In the genomic region with DNA sequence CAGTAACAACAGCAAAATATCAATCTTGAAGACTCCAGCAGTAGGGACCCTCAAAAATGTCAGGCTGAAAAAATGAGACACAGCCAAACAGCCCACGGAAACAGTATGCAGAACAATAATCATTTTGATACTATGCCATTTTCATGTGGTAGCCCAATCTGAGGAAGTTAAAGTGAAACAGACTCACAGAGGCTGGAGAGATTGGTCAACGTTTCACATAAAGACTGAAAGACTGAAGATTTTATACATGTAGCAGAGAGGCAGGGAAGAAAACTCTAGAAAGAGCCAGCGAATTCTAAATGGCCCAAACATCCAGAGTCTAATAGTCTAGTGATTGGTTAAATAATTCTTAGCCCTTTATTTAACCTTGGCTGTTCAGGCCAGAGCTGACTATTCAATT, we compare ENCODE assay signal across 7 cellular contexts. TPM values are rescaled to one million over a fixed set of nuclear protein-coding genes. Genes with fewer than 3 reads are reported as not detected.
DNase-seq lines count a peak whose midpoint lies in the region; ATAC-seq and TF ChIP-seq lines count a peak whose summit lies in the region.

No MANE protein-coding gene starts in this region.

- no peaks in the 10 kb centered on the region for H3K36me3 ChIP-seq in prostate gland

- H3K4me1 Mint-ChIP-seq in activated CD8-positive, alpha-beta T cell treated with anti-CD3 and anti-CD28 coated beads, Interleukin-2, amount 10 ng/mL, durations not matched to agents 7 days and 5 days (ENCODE audit: low read depth): peaks cover 59% of the 10 kb centered on the region
- peaks cover 29 to 93% (median 84%) of the 10 kb centered on the region in 4 donors for H3K4me1 Mint-ChIP-seq in naive thymus-derived CD8-positive, alpha-beta T cell

- peak; percentile 38 for DNase-seq in activated CD8-positive, alpha-beta T cell treated with anti-CD3 and anti-CD28 coated beads, Interleukin-2, amount 10 ng/mL, durations not matched to agents 7 days and 5 days
- peak in 2 of 10 donors; percentile 15 to 29 for DNase-seq in naive thymus-derived CD8-positive, alpha-beta T cell
- no peak for DNase-seq in stimulated activated CD4-positive, alpha-beta T cell treated with anti-CD3 and anti-CD28 coated beads, Interleukin-4, amount 100 ng/mL, for 24 hours
- DNase-seq in iPS-NIHi11 (ENCODE audit: low spot score) (no peak), prostate gland (ENCODE audit: low spot score) (no peak)

- no peaks in the 10 kb centered on the region for H3K9me3 ChIP-seq in prostate gland

- H3K27ac ChIP-seq in prostate gland: peak overlapping the region in 1 of 2 donors; percentile 8

- H3K9me3 Mint-ChIP-seq in activated CD8-positive, alpha-beta T cell treated with anti-CD3 and anti-CD28 coated beads, Interleukin-2, amount 10 ng/mL, durations not matched to agents 7 days and 5 days (ENCODE audit: insufficient read depth): no peaks in the 10 kb centered on the region
- H3K9me3 Mint-ChIP-seq in naive thymus-derived CD8-positive, alpha-beta T cell: no peaks in the 10 kb centered on the region

- H3K4me3 ChIP-seq in prostate gland: no peak overlapping the region

- intact Hi-C loops in prostate gland (cut with DNase I): no loop called here

- no peak for TF ChIP-seq POLR2A in prostate gland (IDR thresholded peaks at IDR 0.05)

- POLR2A ChIA-PET in activated CD8-positive, alpha-beta T cell treated with anti-CD3 and anti-CD28 coated beads, Interleukin-2, amount 10 ng/mL, durations not matched to agents 7 days and 5 days (lab: Charles Lee): interaction anchor here (1.0 kb wide), 1 partner anchor 48 kb away, joined by 3 read pairs; no protein-coding TSS in a partner anchor
- POLR2A ChIA-PET in naive thymus-derived CD8-positive, alpha-beta T cell (lab: Charles Lee): interaction anchor here (0.5 to 0.8 kb wide), 2 partner anchors 27 to 42 kb away, joined by 3 to 5 read pairs; no protein-coding TSS in a partner anchor

- TF ChIP-seq CTCF in prostate gland (IDR thresholded peaks at IDR 0.05): no peak

- peak overlapping the region; percentile 29 for H3K4me3 Mint-ChIP-seq in activated CD8-positive, alpha-beta T cell treated with anti-CD3 and anti-CD28 coated beads, Interleukin-2, amount 10 ng/mL, durations not matched to agents 7 days and 5 days
- H3K4me3 Mint-ChIP-seq in naive thymus-derived CD8-positive, alpha-beta T cell: peak overlapping the region in 8 of 10 donors; percentile 54 to 74 (median 65)

- ATAC-seq in GM19035 (IDR thresholded peaks at IDR 0.05; ENCODE audit: unreplicated experiment): peak; percentile 97
- ATAC-seq in HG02870 (IDR thresholded peaks at IDR 0.05; ENCODE audit: unreplicated experiment): peak; percentile 83
- peak; percentile 87 for ATAC-seq in activated CD8-positive, alpha-beta T cell treated with anti-CD3 and anti-CD28 coated beads, Interleukin-2, amount 10 ng/mL, durations not matched to agents 7 days and 5 days
- ATAC-seq in naive thymus-derived CD8-positive, alpha-beta T cell: peak; percentile 70 to 77

- H3K27me3 Mint-ChIP-seq in activated CD8-positive, alpha-beta T cell treated with anti-CD3 and anti-CD28 coated beads, Interleukin-2, amount 10 ng/mL, durations not matched to agents 7 days and 5 days (ENCODE audit: low read depth): no peaks in the 10 kb centered on the region
- no peaks in the 10 kb centered on the region for H3K27me3 Mint-ChIP-seq in naive thymus-derived CD8-positive, alpha-beta T cell

- no peaks in the 10 kb centered on the region for H3K4me1 ChIP-seq in prostate gland (replicated peaks)

- H3K27me3 ChIP-seq in prostate gland (replicated peaks; ENCODE audit: insufficient read depth): no peaks in the 10 kb centered on the region

- CTCF ChIA-PET in activated CD8-positive, alpha-beta T cell treated with anti-CD3 and anti-CD28 coated beads, Interleukin-2, amount 10 ng/mL, durations not matched to agents 7 days and 5 days (lab: Charles Lee): interaction anchor here (1.3 to 5.1 kb wide), 2 partner anchors 10 to 48 kb away, joined by 3 to 62 read pairs; a partner anchor contains a TSS

- H3K36me3 Mint-ChIP-seq in activated CD8-positive, alpha-beta T cell treated with anti-CD3 and anti-CD28 coated beads, Interleukin-2, amount 10 ng/mL, durations not matched to agents 7 days and 5 days (ENCODE audit: low read depth): peaks cover 28% of the 10 kb centered on the region
- peaks cover 0 to 36% (median 11%) of the 10 kb centered on the region in 3 donors for H3K36me3 Mint-ChIP-seq in naive thymus-derived CD8-positive, alpha-beta T cell

- 34% methylated on average over 3 of the region's 3 CpGs for WGBS in prostate gland

- H3K27ac Mint-ChIP-seq in activated CD8-positive, alpha-beta T cell treated with anti-CD3 and anti-CD28 coated beads, Interleukin-2, amount 10 ng/mL, durations not matched to agents 7 days and 5 days: peak overlapping the region; percentile 31
- peak overlapping the region; percentile 2 to 86 (median 40) for H3K27ac Mint-ChIP-seq in naive thymus-derived CD8-positive, alpha-beta T cell

RNA-seq across cellular contexts. Expression of a gene that starts 49.4 kb away (rescaled TPM):
- total RNA-seq in activated CD8-positive, alpha-beta T cell treated with anti-CD3 and anti-CD28 coated beads, Interleukin-2, amount 10 ng/mL, durations not matched to agents 7 days and 5 days: 10 to 100 TPM; 14.7 to 15.5 TPM
- 10 to 100 TPM; 68.2 to 68.5 TPM for total RNA-seq in naive thymus-derived CD8-positive, alpha-beta T cell
- polyA plus RNA-seq in naive thymus-derived CD8-positive, alpha-beta T cell: 10 to 100 TPM in 2 of 3 donors, 1 to 10 TPM in 1; 6.6 to 33.0 (median 15.3) TPM
- 10 to 100 TPM; 28.9 to 30.4 TPM for total RNA-seq in prostate gland
